ENCODE assay signal across 26 cellular contexts in genomic region chr14:88904864-88905263, GRCh38.
DNase-seq lines count a peak whose midpoint lies in the region; ATAC-seq and TF ChIP-seq lines count a peak whose summit lies in the region.
"Had no signal": no experiment of that assay in that cellular context is flagged by ENCODE, and none has a peak within 500 bp of the region (broad histone marks: within the 10 kb centered on the region; RNA-seq: fewer than 3 reads in every experiment).

No MANE protein-coding gene starts in this region.

- H3K4ac ChIP-seq in neuronal stem cell (ENCODE audit: low read length): no peak overlapping the region

- no peak for ATAC-seq in stimulated activated naive CD8-positive, alpha-beta T cell treated with anti-CD3 and anti-CD28 coated beads, Interleukin-15, Interleukin-2, amounts not matched to agents 100 U/mL and 50 U/mL, for 24 hours
- ATAC-seq: activated naive CD8-positive, alpha-beta T cell treated with anti-CD3 and anti-CD28 coated beads, Interleukin-2, amount 50 U/mL, for 24 hours; left cardiac atrium; Panc1; stimulated activated effector memory CD8-positive, alpha-beta T cell treated with anti-CD3 and anti-CD28 coated beads, Interleukin-12 subunit alpha, Interleukin-12 subunit beta, amount 100 ng/mL, for 72 hours had no signal

- H3K36me3 ChIP-seq in neuronal stem cell (replicated peaks in 1 of 2; ENCODE audit: control insufficient read depth in 2 of 2, insufficient read depth in 2 of 2, low read length in 2 of 2): no peaks in the 10 kb centered on the region
- H3K36me3 ChIP-seq: cardiac muscle cell had no signal

- H3K27me3 Mint-ChIP-seq in chondrocyte (ENCODE audit: low read depth): peaks cover 5% of the 10 kb centered on the region

- H3K36me3 Mint-ChIP-seq in chondrocyte (ENCODE audit: low read depth): no peaks in the 10 kb centered on the region
- H3K36me3 Mint-ChIP-seq: CD4-positive, CD25-positive, alpha-beta regulatory T cell; stimulated activated effector memory CD8-positive, alpha-beta T cell treated with anti-CD3 and anti-CD28 coated beads, Interleukin-12 subunit alpha, Interleukin-12 subunit beta, amount 100 ng/mL, for 72 hours had no signal

- H3K4me1 Mint-ChIP-seq in chondrocyte (ENCODE audit: low read depth): peaks cover 5% of the 10 kb centered on the region
- H3K4me1 Mint-ChIP-seq: activated naive CD8-positive, alpha-beta T cell treated with anti-CD3 and anti-CD28 coated beads, Interleukin-2, amount 50 U/mL, for 24 hours; CD4-positive, CD25-positive, alpha-beta regulatory T cell; stimulated activated effector memory CD8-positive, alpha-beta T cell treated with anti-CD3 and anti-CD28 coated beads, Interleukin-12 subunit alpha, Interleukin-12 subunit beta, amount 100 ng/mL, for 72 hours had no signal

- H3K4me3 ChIP-seq in neuronal stem cell (ENCODE audit: low read length in 2 of 2) (no peak overlapping the region), lower leg skin (ENCODE audit: low read depth, poor library complexity, severe bottlenecking) (no peak overlapping the region)
- H3K4me3 ChIP-seq: cardiac muscle cell had no signal

- no peak for TF ChIP-seq POLR2A in lower leg skin (IDR thresholded peaks at IDR 0.05)

- no peak overlapping the region for H3K4me2 ChIP-seq in neuronal stem cell (ENCODE audit: insufficient read depth, low read length, poor library complexity, severe bottlenecking)

- intact Hi-C loops in lower leg skin (cut with DNase I; ENCODE audit: low total_unique reads): no loop called here

- H3K79me1 ChIP-seq in neuronal stem cell (ENCODE audit: low read depth, low read length): no peaks in the 10 kb centered on the region

- DNase-seq in Daoy (ENCODE audit: low read depth): peak; percentile 44
- DNase-seq in RPMI7951 (ENCODE audit: low read depth): peak; percentile 47
- DNase-seq in chondrocyte (ENCODE audit: low spot score): no peak
- no peak for DNase-seq in neuronal stem cell (ENCODE audit: low spot score)
- no peak for DNase-seq in retina
- DNase-seq in HPDE6-E6E7 (ENCODE audit: extremely low spot score): no peak
- no peak for DNase-seq in stimulated activated naive CD8-positive, alpha-beta T cell treated with anti-CD3 and anti-CD28 coated beads, Interleukin-15, Interleukin-2, amounts not matched to agents 100 U/mL and 50 U/mL, for 24 hours
- no peak for DNase-seq in lower leg skin (ENCODE audit: low spot score in 2 of 2)
- DNase-seq: activated CD4-positive, alpha-beta T cell treated with anti-CD3 and anti-CD28 coated beads for 1 hour; activated CD8-positive, alpha-beta memory T cell treated with anti-CD3 and anti-CD28 coated beads for 24 hours; activated gamma-delta T cell; activated naive CD8-positive, alpha-beta T cell treated with anti-CD3 and anti-CD28 coated beads, Interleukin-2, amount 50 U/mL, for 24 hours; activated T-cell treated with anti-CD3 and anti-CD28 coated beads, Interleukin-2, amount 50 U/mL, for 1 hour; CD4-positive, CD25-positive, alpha-beta regulatory T cell; dermis blood vessel endothelial cell; left cardiac atrium; mesenchymal stem cell; MM.1S; NCI-H146; NCI-H2171; NCI-H526 treated with DMSO at 0.1 percent for 48 hours; stimulated activated CD4-positive, alpha-beta T cell treated with anti-CD3 and anti-CD28 coated beads, Interleukin-2, amount 100 ng/mL, for 48 hours had no signal

- H3K23ac ChIP-seq in neuronal stem cell (ENCODE audit: low read depth, low read length, poor library complexity): no peak overlapping the region

- no peak overlapping the region for H2AK5ac ChIP-seq in neuronal stem cell (ENCODE audit: low read depth, low read length)

- H3K27ac ChIP-seq in neuronal stem cell (replicated peaks; ENCODE audit: low read length): no peak overlapping the region
- H3K27ac ChIP-seq: cardiac muscle cell had no signal

- WGBS in neuronal stem cell (ENCODE audit: extremely low coverage in 2 of 2, insufficient read length in 2 of 2, insufficient replicate concordance in 1 of 2), 2 donors: no CpG with 5 or more reads among the region's 5 CpGs
- 72 to 76% methylated on average over 5 of the region's 5 CpGs for WGBS in lower leg skin, 2 donors

- H2BK5ac ChIP-seq in neuronal stem cell (ENCODE audit: low read length): no peak overlapping the region

- peak overlapping the region; percentile 62 for H3K27ac Mint-ChIP-seq in chondrocyte (ENCODE audit: unreplicated experiment)
- H3K27ac Mint-ChIP-seq: activated naive CD8-positive, alpha-beta T cell treated with anti-CD3 and anti-CD28 coated beads, Interleukin-2, amount 50 U/mL, for 24 hours; CD4-positive, CD25-positive, alpha-beta regulatory T cell; stimulated activated effector memory CD8-positive, alpha-beta T cell treated with anti-CD3 and anti-CD28 coated beads, Interleukin-12 subunit alpha, Interleukin-12 subunit beta, amount 100 ng/mL, for 72 hours; T-helper 1 cell treated with Interleukin-12 subunit alpha and Interleukin-12 subunit beta and Interleukin-4 antibody, amounts not matched to agents 30 μg/mL and 1 μg/mL, for 36 hours had no signal

- TF ChIP-seq CTCF in chondrocyte (IDR thresholded peaks at IDR 0.05) (no peak), lower leg skin (IDR thresholded peaks at IDR 0.05) (no peak)

- H3K9ac ChIP-seq in neuronal stem cell (ENCODE audit: low read depth, low read length, poor library complexity): no peak overlapping the region

- H3K4me3 Mint-ChIP-seq in chondrocyte (ENCODE audit: unreplicated experiment): no peak overlapping the region
- H3K4me3 Mint-ChIP-seq: activated naive CD8-positive, alpha-beta T cell treated with anti-CD3 and anti-CD28 coated beads, Interleukin-2, amount 50 U/mL, for 24 hours; CD4-positive, CD25-positive, alpha-beta regulatory T cell; stimulated activated effector memory CD8-positive, alpha-beta T cell treated with anti-CD3 and anti-CD28 coated beads, Interleukin-12 subunit alpha, Interleukin-12 subunit beta, amount 100 ng/mL, for 72 hours; T-helper 1 cell treated with Interleukin-12 subunit alpha and Interleukin-12 subunit beta and Interleukin-4 antibody, amounts not matched to agents 30 μg/mL and 1 μg/mL, for 36 hours had no signal

- H2BK15ac ChIP-seq in neuronal stem cell (ENCODE audit: low read length): no peak overlapping the region

- no peak overlapping the region for H3K14ac ChIP-seq in neuronal stem cell (ENCODE audit: low read length)

- no peak overlapping the region for H2BK120ac ChIP-seq in neuronal stem cell (ENCODE audit: low read depth, low read length)

- no peak overlapping the region for H2BK12ac ChIP-seq in neuronal stem cell (ENCODE audit: low read length)

- H2AFZ ChIP-seq in neuronal stem cell (ENCODE audit: low read length): no peak overlapping the region

- no peak overlapping the region for H3K18ac ChIP-seq in neuronal stem cell (ENCODE audit: low read length)

- peaks cover 0 to 3% (median 0%) of the 10 kb centered on the region in 3 experiments for H3K27me3 ChIP-seq in neuronal stem cell (ENCODE audit: control insufficient read depth in 3 of 3, insufficient read depth in 3 of 3, low read depth in 1 of 3, low read length in 3 of 3)
- H3K27me3 ChIP-seq: cardiac muscle cell had no signal

- H4K8ac ChIP-seq in neuronal stem cell (ENCODE audit: low read depth, low read length): peak overlapping the region; percentile 45

- peaks cover 10% of the 10 kb centered on the region for H3K9me3 Mint-ChIP-seq in chondrocyte (ENCODE audit: low read depth)
- H3K9me3 Mint-ChIP-seq: stimulated activated effector memory CD8-positive, alpha-beta T cell treated with anti-CD3 and anti-CD28 coated beads, Interleukin-12 subunit alpha, Interleukin-12 subunit beta, amount 100 ng/mL, for 72 hours; T-helper 1 cell treated with Interleukin-12 subunit alpha and Interleukin-12 subunit beta and Interleukin-4 antibody, amounts not matched to agents 30 μg/mL and 1 μg/mL, for 36 hours had no signal

- H3K9me3 ChIP-seq in neuronal stem cell (replicated peaks in 1 of 2; ENCODE audit: control insufficient read depth in 2 of 2, insufficient read depth in 1 of 2, low read depth in 1 of 2, low read length in 2 of 2): peaks cover 2 to 7% of the 10 kb centered on the region in 2 donors

- H4K91ac ChIP-seq in neuronal stem cell (ENCODE audit: low read depth, low read length, poor library complexity): no peak overlapping the region

- no peaks in the 10 kb centered on the region for H3K4me1 ChIP-seq in neuronal stem cell (ENCODE audit: control insufficient read depth in 2 of 2, insufficient read depth in 1 of 2, low read depth in 1 of 2, low read length in 2 of 2)

Comparison
In these comparisons a context has a peak if more than half of its experiments do, and no peak if none do; other contexts are left out.
1. DNase-seq: peak in Daoy (single experiment) and RPMI7951 (single experiment); none in chondrocyte (single experiment), neuronal stem cell (single experiment), retina (single experiment), HPDE6-E6E7 (single experiment), stimulated activated naive CD8-positive, alpha-beta T cell treated with anti-CD3 and anti-CD28 coated beads, Interleukin-15, Interleukin-2, amounts not matched to agents 100 U/mL and 50 U/mL, for 24 hours (single experiment) and lower leg skin (0 of 2).